25 cellular contexts compared by ENCODE assay signal in genomic region chr18:61651145-61651879, GRCh38.
A peak's percentile ranks its signal among the peaks of the same experiment; 100 is the strongest.
DNase-seq lines count a peak whose midpoint lies in the region; ATAC-seq and TF ChIP-seq lines count a peak whose summit lies in the region.
"Had no signal": no experiment of that assay in that cellular context is flagged by ENCODE, and none has a peak within 500 bp of the region (broad histone marks: within the 10 kb centered on the region; RNA-seq: fewer than 3 reads in every experiment).

No MANE protein-coding gene starts in this region.

- ATAC-seq in left colon (peak; percentile 40), HG02970 (IDR thresholded peaks at IDR 0.05; ENCODE audit: low FRiP score, unreplicated experiment) (no peak)

- CTCF ChIA-PET in mammary epithelial cell (lab: Charles Lee; ENCODE audit: low non-redundant PET) = no interaction called here

- H3K27ac ChIP-seq in mammary epithelial cell (ENCODE audit: insufficient read depth, low read depth, low read length) = no peak overlapping the region
- H3K27ac ChIP-seq in VCaP = peak overlapping the region; percentile 44
- H3K27ac ChIP-seq in transverse colon = peak overlapping the region; percentile 46 to 77 (median 71)
- H3K27ac ChIP-seq in SJCRH30 = no peak overlapping the region
- H3K27ac ChIP-seq: neutrophil, SJSA1, uterus had no signal

- BruUV-seq in mammary epithelial cell (replicated peaks; lab: Mats Ljungman, UMichigan) = no TSS peak

- dilution Hi-C loops in mammary epithelial cell (cut with HindIII; ENCODE audit: low sequenced_read_pairs) = no loop called here

- no peaks in the 10 kb centered on the region for H3K4me1 ChIP-seq in mammary epithelial cell (ENCODE audit: insufficient read depth, low read length)
- H3K4me1 ChIP-seq in transverse colon = peaks cover 0 to 31% (median 5%) of the 10 kb centered on the region in 4 donors
- H3K4me1 ChIP-seq in SJCRH30 = no peaks in the 10 kb centered on the region
- H3K4me1 ChIP-seq: SJSA1, uterus had no signal

- H3K36me3 ChIP-seq in mammary epithelial cell (ENCODE audit: insufficient read depth, low read length) = no peaks in the 10 kb centered on the region
- no peaks in the 10 kb centered on the region for H3K36me3 ChIP-seq in transverse colon
- no peaks in the 10 kb centered on the region for H3K36me3 ChIP-seq in SJCRH30
- H3K36me3 ChIP-seq: neutrophil, SJSA1, uterus had no signal

- no peak overlapping the region for H3K9ac ChIP-seq in mammary epithelial cell (ENCODE audit: insufficient read depth, low read length)

- H4K20me1 ChIP-seq in mammary epithelial cell (ENCODE audit: insufficient read depth, low read length) = no peaks in the 10 kb centered on the region

- in situ Hi-C loops in T47D (cut with HindIII; ENCODE audit: low pct_unique_long_range_greater_than_20kb, low sequenced_read_pairs) = no loop called here
- in situ Hi-C loops in mammary epithelial cell (cut with MboI; ENCODE audit: low sequenced_read_pairs in 2 of 2) = no loop called here
- in situ Hi-C loops in transverse colon (cut with MboI; ENCODE audit: low pct_ligation_motif_present in 1 of 4, low pct_unique_long_range_greater_than_20kb in 1 of 4, low sequenced_read_pairs in 3 of 4) = no loop called here

- H2AFZ ChIP-seq in mammary epithelial cell (ENCODE audit: low read depth, low read length) = no peak overlapping the region

- no peak for TF ChIP-seq EP300 in transverse colon (IDR thresholded peaks at IDR 0.05; ENCODE audit: low read depth)

- H3K9me3 ChIP-seq in mammary epithelial cell (replicated peaks; ENCODE audit: insufficient read depth, low read length) (no peaks in the 10 kb centered on the region), transverse colon (no peaks in the 10 kb centered on the region), SJCRH30 (replicated peaks) (no peaks in the 10 kb centered on the region)
- H3K9me3 ChIP-seq: neutrophil, SJSA1, uterus had no signal

- H3K79me2 ChIP-seq in mammary epithelial cell (ENCODE audit: insufficient read depth, low read length) = no peaks in the 10 kb centered on the region

- 55% methylated on average over 3 of the region's 3 CpGs for WGBS in mammary epithelial cell (ENCODE audit: low coverage, missing lambda C conversion rate)
- 57 to 62% methylated on average over 3 of the region's 3 CpGs for WGBS in transverse colon (ENCODE audit: low coverage in 1 of 2), 2 donors

- TF ChIP-seq CTCF in mammary epithelial cell (conservative IDR thresholded peaks at IDR 0.05 in 1 of 2, IDR thresholded peaks at IDR 0.05 in 1 of 2; ENCODE audit: extremely low read depth in 1 of 2, insufficient read depth in 1 of 2, low read depth in 1 of 2, low read length in 2 of 2) (no peak), VCaP (conservative IDR thresholded peaks at IDR 0.05) (no peak), transverse colon (IDR thresholded peaks at IDR 0.05) (no peak)

- H3K4me3 ChIP-seq in mammary epithelial cell (replicated peaks in 1 of 3; ENCODE audit: insufficient read depth in 1 of 3, low read depth in 2 of 3, low read length in 3 of 3) = no peak overlapping the region
- H3K4me3 ChIP-seq in transverse colon = no peak overlapping the region
- no peak overlapping the region for H3K4me3 ChIP-seq in SJCRH30
- H3K4me3 ChIP-seq: SJSA1, uterus had no signal

- no peak overlapping the region for H3K4me2 ChIP-seq in mammary epithelial cell (ENCODE audit: insufficient read depth, low read depth, low read length)

- intact Hi-C loops in mammary epithelial cell (cut with micrococcal nuclease) (no loop called here), left colon (cut with DNase I, micrococcal nuclease) (no loop called here), transverse colon (cut with DNase I; ENCODE audit: low total_unique reads) (no loop called here)

- peaks cover 2% of the 10 kb centered on the region for H3K27me3 ChIP-seq in mammary epithelial cell (ENCODE audit: insufficient read depth, low read length)
- no peaks in the 10 kb centered on the region for H3K27me3 ChIP-seq in transverse colon
- no peaks in the 10 kb centered on the region for H3K27me3 ChIP-seq in SJCRH30
- H3K27me3 ChIP-seq: neutrophil, SJSA1, uterus had no signal

- no peak for TF ChIP-seq POLR2A in transverse colon (IDR thresholded peaks at IDR 0.05)

- DNase-seq in T47D (ENCODE audit: low read depth in 1 of 2, low spot score in 1 of 2) = peak; percentile 27 to 98
- DNase-seq in mammary epithelial cell = no peak
- no peak for DNase-seq in left colon
- no peak for DNase-seq in transverse colon
- no peak for DNase-seq in T-helper 1 cell
- no peak for DNase-seq in SJCRH30
- DNase-seq: activated CD4-positive, alpha-beta T cell treated with anti-CD3 and anti-CD28 coated beads for 4 hours; activated naive CD4-positive, alpha-beta T cell treated with Interleukin-2 at 50 U/mL for 16 hours; activated T-cell treated with anti-CD3 and anti-CD28 coated beads, Interleukin-2, amount 50 U/mL, for 24 hours; cortex of kidney; EL; endodermal cell; IMR-90; NCI-H1105; NCI-H2081; NCI-H446 treated with DMSO at 0.1 percent for 48 hours; NK-92 treated with Interleukin-12 subunit alpha and Interleukin-12 subunit beta, amount 100 ng/mL, for 24 hours; stimulated activated CD4-positive, alpha-beta T cell treated with anti-CD3 and anti-CD28 coated beads, Interleukin-1b, Interleukin-23, amount 100 ng/mL, for 48 hours; substantia nigra; T-helper 2 cell; uterus had no signal

Comparison
In these comparisons a context has a peak if more than half of its experiments do, and no peak if none do; other contexts are left out.
1. DNase-seq: peak in T47D (2 of 2); none in mammary epithelial cell (single experiment), left colon (0 of 2), transverse colon (single experiment), T-helper 1 cell (0 of 5) and SJCRH30 (0 of 2).
2. H3K27ac ChIP-seq: peak in VCaP (single experiment) and transverse colon (4 of 4); none in mammary epithelial cell (single experiment) and SJCRH30 (single experiment).